ENCODE assay signal across 23 cellular contexts in the genomic region with DNA sequence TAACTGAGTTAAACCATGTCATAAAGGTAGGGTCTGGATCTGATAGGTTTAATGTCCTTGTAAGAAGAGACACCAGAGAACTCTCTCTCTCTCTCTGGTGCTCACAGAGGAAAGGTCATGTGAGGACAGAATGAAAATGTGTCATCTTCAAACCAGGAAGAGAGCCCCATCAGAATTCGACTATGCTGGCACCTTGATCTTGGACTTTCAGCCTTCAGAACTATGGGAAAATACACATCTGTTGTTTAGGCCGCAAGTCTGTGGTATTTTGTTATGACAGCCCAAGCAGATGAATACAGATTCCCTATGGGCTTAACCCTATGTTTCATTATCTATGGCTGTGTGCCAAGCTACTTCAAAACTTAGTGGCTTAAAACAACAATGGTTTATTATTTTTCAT.
DNase-seq lines count a peak whose midpoint lies in the region; TF ChIP-seq lines count a peak whose summit lies in the region.
"Had no signal": no experiment of that assay in that cellular context is flagged by ENCODE, and none has a peak within 500 bp of the region (broad histone marks: within the 10 kb centered on the region; RNA-seq: fewer than 3 reads in every experiment).

No MANE protein-coding gene starts in this region.

- no peaks in the 10 kb centered on the region for H3K27me3 Mint-ChIP-seq in endothelial cell (ENCODE audit: unreplicated experiment)
- H3K27me3 Mint-ChIP-seq: T-helper 17 cell had no signal

- H3K4me2 ChIP-seq in Loucy (ENCODE audit: low read depth, low read length, poor library complexity, severe bottlenecking): no peak overlapping the region
- no peak overlapping the region for H3K4me2 ChIP-seq in neuronal stem cell (ENCODE audit: insufficient read depth, low read length, poor library complexity, severe bottlenecking)
- H3K4me2 ChIP-seq: GM23338 had no signal

- no peak overlapping the region for H2BK5ac ChIP-seq in neuronal stem cell (ENCODE audit: low read length)

- no peaks in the 10 kb centered on the region for H3K9me3 Mint-ChIP-seq in endothelial cell (ENCODE audit: unreplicated experiment)
- H3K9me3 Mint-ChIP-seq: activated naive CD4-positive, alpha-beta T cell treated with anti-CD3 and anti-CD28 coated beads for 36 hours; GM23338 had no signal

- H3K4me1 ChIP-seq in Loucy (ENCODE audit: insufficient read depth, low read length, poor library complexity, severe bottlenecking): peaks cover 9% of the 10 kb centered on the region
- H3K4me1 ChIP-seq in neuronal stem cell (ENCODE audit: control insufficient read depth in 2 of 2, insufficient read depth in 1 of 2, low read depth in 1 of 2, low read length in 2 of 2): peaks cover 0 to 2% of the 10 kb centered on the region in 2 donors

- H3K4me3 Mint-ChIP-seq in endothelial cell (ENCODE audit: unreplicated experiment): no peak overlapping the region
- H3K4me3 Mint-ChIP-seq: activated naive CD4-positive, alpha-beta T cell treated with anti-CD3 and anti-CD28 coated beads for 36 hours; CD4-positive, alpha-beta memory T cell; GM23338; T-helper 17 cell had no signal

- no peak overlapping the region for H3K18ac ChIP-seq in neuronal stem cell (ENCODE audit: low read length)

- H4K91ac ChIP-seq in neuronal stem cell (ENCODE audit: low read depth, low read length, poor library complexity): no peak overlapping the region

- H3K4me3 ChIP-seq in Loucy (ENCODE audit: low read length, poor library complexity, severe bottlenecking) (no peak overlapping the region), choroid plexus epithelial cell (ENCODE audit: low read depth, low read length) (no peak overlapping the region), neuronal stem cell (ENCODE audit: low read length in 2 of 2) (no peak overlapping the region)
- H3K4me3 ChIP-seq: ascending aorta, coronary artery, GM23338, testis had no signal

- no peak overlapping the region for H2AK5ac ChIP-seq in neuronal stem cell (ENCODE audit: low read depth, low read length)

- H3K79me1 ChIP-seq in neuronal stem cell (ENCODE audit: low read depth, low read length): no peaks in the 10 kb centered on the region

- H3K9ac ChIP-seq in Loucy (ENCODE audit: low read depth, low read length, poor library complexity, severe bottlenecking) (no peak overlapping the region), neuronal stem cell (ENCODE audit: low read depth, low read length, poor library complexity) (no peak overlapping the region)

- DNase-seq in EH (ENCODE audit: low read depth) (peak; percentile 45), choroid plexus epithelial cell (ENCODE audit: low read depth) (peak; percentile 84), lung microvascular endothelial cell (ENCODE audit: low read depth in 2 of 2) (peak; percentile 31 to 52), GF-D8 (lab: John Stamatoyannopoulos, UW) (no peak), endothelial cell (ENCODE audit: low spot score) (no peak), neuronal stem cell (ENCODE audit: low spot score) (no peak)
- no peak for DNase-seq in activated CD4-positive, CD25-positive, alpha-beta regulatory T cell (lab: John Stamatoyannopoulos, UW)
- DNase-seq: activated CD4-positive, alpha-beta T cell treated with anti-CD3 and anti-CD28 coated beads, Interleukin-2, amount 50 U/mL, for 4 hours; activated naive CD4-positive, alpha-beta T cell treated with anti-CD3 and anti-CD28 coated beads for 36 hours; activated T-cell treated with anti-CD3 and anti-CD28 coated beads for 4 hours; CD4-positive, alpha-beta memory T cell; DMS79 treated with DMSO at 0.1 percent for 48 hours; head of caudate nucleus; NCI-H1417 treated with DMSO at 0.1 percent for 48 hours; NCI-H2171 treated with DMSO at 0.1 percent for 48 hours; SHP77; T-helper 17 cell; testis had no signal

- H3F3A ChIP-seq in Loucy (ENCODE audit: low read depth): no peaks in the 10 kb centered on the region

- no peak overlapping the region for H3K27ac Mint-ChIP-seq in endothelial cell (ENCODE audit: unreplicated experiment)
- H3K27ac Mint-ChIP-seq: activated naive CD4-positive, alpha-beta T cell treated with anti-CD3 and anti-CD28 coated beads for 36 hours; CD4-positive, alpha-beta memory T cell; GM23338; T-helper 17 cell had no signal

- whole genome bisulfite sequencing in neuronal stem cell (ENCODE audit: extremely low coverage in 2 of 2, insufficient read length in 2 of 2, insufficient replicate concordance in 1 of 2), 2 donors: no CpG with 5 or more reads among the region's 2 CpGs

- H2BK120ac ChIP-seq in neuronal stem cell (ENCODE audit: low read depth, low read length): no peak overlapping the region

- H2AFZ ChIP-seq in Loucy (ENCODE audit: low read length) (peak overlapping the region; percentile 33), neuronal stem cell (ENCODE audit: low read length) (no peak overlapping the region)
- H2AFZ ChIP-seq: GM23338 had no signal

- H2BK15ac ChIP-seq in neuronal stem cell (ENCODE audit: low read length): no peak overlapping the region

- no peaks in the 10 kb centered on the region for H3K36me3 Mint-ChIP-seq in endothelial cell (ENCODE audit: low read depth, unreplicated experiment)
- H3K36me3 Mint-ChIP-seq: CD4-positive, alpha-beta memory T cell had no signal

- no peaks in the 10 kb centered on the region for H3K4me1 Mint-ChIP-seq in endothelial cell (ENCODE audit: unreplicated experiment)
- H3K4me1 Mint-ChIP-seq: CD4-positive, alpha-beta memory T cell; GM23338; T-helper 17 cell had no signal

- no peak overlapping the region for H2BK12ac ChIP-seq in neuronal stem cell (ENCODE audit: low read length)

- TF ChIP-seq CTCF in Loucy (conservative IDR thresholded peaks at IDR 0.05; ENCODE audit: low read length): no peak
- TF ChIP-seq CTCF in choroid plexus epithelial cell (conservative IDR thresholded peaks at IDR 0.05; ENCODE audit: low read depth, low read length): no peak
- TF ChIP-seq CTCF in endothelial cell (IDR thresholded peaks at IDR 0.05; ENCODE audit: unreplicated experiment): no peak

- no peak overlapping the region for H3K4ac ChIP-seq in neuronal stem cell (ENCODE audit: low read length)

- no peaks in the 10 kb centered on the region for H3K9me2 ChIP-seq in Loucy (replicated peaks; ENCODE audit: low read depth, low read length)

- no peak overlapping the region for H3K27ac ChIP-seq in neuronal stem cell (replicated peaks; ENCODE audit: low read length)
- H3K27ac ChIP-seq: ascending aorta, coronary artery, testis, VCaP had no signal

- H4K20me1 ChIP-seq in Loucy (ENCODE audit: insufficient read depth, low read length, poor library complexity, severe bottlenecking): no peaks in the 10 kb centered on the region

- H4K8ac ChIP-seq in neuronal stem cell (ENCODE audit: low read depth, low read length): no peak overlapping the region

- H3K36me3 ChIP-seq in Loucy (ENCODE audit: insufficient read depth, low read length) (no peaks in the 10 kb centered on the region), neuronal stem cell (replicated peaks in 1 of 2; ENCODE audit: control insufficient read depth in 2 of 2, insufficient read depth in 2 of 2, low read length in 2 of 2) (no peaks in the 10 kb centered on the region)
- H3K36me3 ChIP-seq: ascending aorta had no signal

- no peaks in the 10 kb centered on the region for H3K79me2 ChIP-seq in Loucy (ENCODE audit: insufficient read depth, low read length)

- no peak overlapping the region for H3K23ac ChIP-seq in neuronal stem cell (ENCODE audit: low read depth, low read length, poor library complexity)

- H3K9me3 ChIP-seq in Loucy (ENCODE audit: insufficient read depth, low read depth, low read length) (no peaks in the 10 kb centered on the region), neuronal stem cell (replicated peaks in 1 of 2; ENCODE audit: control insufficient read depth in 2 of 2, insufficient read depth in 1 of 2, low read depth in 1 of 2, low read length in 2 of 2) (no peaks in the 10 kb centered on the region)
- H3K9me3 ChIP-seq: ascending aorta, testis had no signal

- H3K14ac ChIP-seq in neuronal stem cell (ENCODE audit: low read length): no peak overlapping the region

- H3K27me3 ChIP-seq in Loucy (ENCODE audit: insufficient read depth, low read length, poor library complexity, severe bottlenecking) (no peaks in the 10 kb centered on the region), neuronal stem cell (ENCODE audit: control insufficient read depth in 3 of 3, insufficient read depth in 3 of 3, low read depth in 1 of 3, low read length in 3 of 3) (no peaks in the 10 kb centered on the region)
- H3K27me3 ChIP-seq: ascending aorta, testis had no signal

Comparison
In these comparisons a context has a peak if more than half of its experiments do, and no peak if none do; other contexts are left out.
1. DNase-seq: peak in EH (single experiment), choroid plexus epithelial cell (single experiment) and lung microvascular endothelial cell (2 of 2); none in GF-D8 (single experiment), endothelial cell (single experiment), activated CD4-positive, CD25-positive, alpha-beta regulatory T cell (0 of 4) and neuronal stem cell (single experiment).